ENCODE assay signal across 10 cellular contexts in genomic region chr20:1265226-1265915, GRCh38. TPM values are rescaled to one million over a fixed set of nuclear protein-coding genes. Genes with fewer than 3 reads are reported as not detected.
DNase-seq lines count a peak whose midpoint lies in the region; ATAC-seq, FAIRE-seq and TF ChIP-seq lines count a peak whose summit lies in the region.
"Had no signal": no experiment of that assay in that cellular context is flagged by ENCODE, and none has a peak within 500 bp of the region (broad histone marks: within the 10 kb centered on the region; RNA-seq: fewer than 3 reads in every experiment).

No MANE protein-coding gene starts in this region.

- peaks cover 0 to 9% of the 10 kb centered on the region in 2 donors for H3K4me1 ChIP-seq in kidney (ENCODE audit: control insufficient read depth in 1 of 2, insufficient read depth in 1 of 2, low read depth in 1 of 2, low read length in 2 of 2)
- peaks cover 0 to 18% (median 12%) of the 10 kb centered on the region in 4 donors for H3K4me1 ChIP-seq in tibial artery

- H3K9ac ChIP-seq in kidney (ENCODE audit: low read length in 2 of 2), result peak overlapping the region in 1 of 2 donors; percentile 60

- H3K9me3 ChIP-seq in kidney (ENCODE audit: control insufficient read depth in 1 of 2, low read length in 2 of 2), result no peaks in the 10 kb centered on the region
- H3K9me3 ChIP-seq in tibial artery, result no peaks in the 10 kb centered on the region

- H3K4me3 ChIP-seq in kidney (ENCODE audit: low read length in 2 of 2) (peak overlapping the region; percentile 52 to 62), tibial artery (peak overlapping the region; percentile 91 to 92)

- H3K27me3 ChIP-seq in tibial artery, result peaks cover 0 to 3% of the 10 kb centered on the region in 2 donors

- DNase-seq in activated naive CD4-positive, alpha-beta T cell treated with anti-CD3 and anti-CD28 coated beads, Interleukin-2, amount 10 ng/mL, durations not matched to agents 7 days and 5 days, result no peak
- no peak for DNase-seq in activated naive CD4-positive, alpha-beta T cell treated with anti-CD3 and anti-CD28 coated beads, Interleukin-2, amount 50 U/mL, for 16 hours
- no peak for DNase-seq in activated naive CD8-positive, alpha-beta T cell treated with anti-CD3 and anti-CD28 coated beads, Interleukin-2, amount 10 ng/mL, durations not matched to agents 7 days and 5 days
- DNase-seq in kidney (no peak), tibial artery (no peak), NCI-H2081 (lab: John Stamatoyannopoulos, UW) (no peak)
- no peak for DNase-seq in stimulated activated naive CD4-positive, alpha-beta T cell treated with Interleukin-2 at 50 U/mL for 16 hours (lab: John Stamatoyannopoulos, UW)

- H3K4me1 Mint-ChIP-seq in activated naive CD4-positive, alpha-beta T cell treated with anti-CD3 and anti-CD28 coated beads, Interleukin-2, amount 10 ng/mL, durations not matched to agents 7 days and 5 days, result peaks cover 36% of the 10 kb centered on the region
- H3K4me1 Mint-ChIP-seq in activated naive CD8-positive, alpha-beta T cell treated with anti-CD3 and anti-CD28 coated beads, Interleukin-2, amount 10 ng/mL, durations not matched to agents 7 days and 5 days, result peaks cover 21% of the 10 kb centered on the region

- POLR2A ChIA-PET in activated naive CD8-positive, alpha-beta T cell treated with anti-CD3 and anti-CD28 coated beads, Interleukin-2, amount 10 ng/mL, durations not matched to agents 7 days and 5 days (lab: Charles Lee), result interaction anchor here (1.1 to 1.8 kb wide), 5 partner anchors 21 to 160 kb away, joined by 4 to 10 read pairs (median 6); partner anchors contain the start of gene RAD21L1

- no peak for FAIRE-seq in kidney (lab: Jason Lieb, UNC)
- FAIRE-seq: D721Med had no signal

- peaks cover 9% of the 10 kb centered on the region for H3K27me3 Mint-ChIP-seq in activated naive CD4-positive, alpha-beta T cell treated with anti-CD3 and anti-CD28 coated beads, Interleukin-2, amount 10 ng/mL, durations not matched to agents 7 days and 5 days
- H3K27me3 Mint-ChIP-seq in activated naive CD8-positive, alpha-beta T cell treated with anti-CD3 and anti-CD28 coated beads, Interleukin-2, amount 10 ng/mL, durations not matched to agents 7 days and 5 days, result peaks cover 7% of the 10 kb centered on the region

- TF ChIP-seq CTCF in kidney (IDR thresholded peaks at IDR 0.05; ENCODE audit: borderline replicate concordance, extremely low read depth, insufficient read depth) (no peak), tibial artery (IDR thresholded peaks at IDR 0.05) (no peak)

- H3K36me3 ChIP-seq in kidney (ENCODE audit: control insufficient read depth in 1 of 2, insufficient read depth in 2 of 2, low read length in 2 of 2) (no peaks in the 10 kb centered on the region), tibial artery (no peaks in the 10 kb centered on the region)

- H3K36me3 Mint-ChIP-seq in activated naive CD4-positive, alpha-beta T cell treated with anti-CD3 and anti-CD28 coated beads, Interleukin-2, amount 10 ng/mL, durations not matched to agents 7 days and 5 days, result peaks cover 11% of the 10 kb centered on the region
- H3K36me3 Mint-ChIP-seq in activated naive CD8-positive, alpha-beta T cell treated with anti-CD3 and anti-CD28 coated beads, Interleukin-2, amount 10 ng/mL, durations not matched to agents 7 days and 5 days, result peaks cover 4% of the 10 kb centered on the region

- ATAC-seq in activated naive CD8-positive, alpha-beta T cell treated with anti-CD3 and anti-CD28 coated beads, Interleukin-2, amount 10 ng/mL, durations not matched to agents 7 days and 5 days (ENCODE audit: low read depth), result no peak
- ATAC-seq in HG02798 (IDR thresholded peaks at IDR 0.05; ENCODE audit: poor library complexity, unreplicated experiment), result no peak

- H3K27ac ChIP-seq in kidney (ENCODE audit: low read depth in 2 of 2, low read length in 2 of 2), result no peak overlapping the region
- peak overlapping the region; percentile 59 to 67 for H3K27ac ChIP-seq in tibial artery

- CTCF ChIA-PET in activated naive CD4-positive, alpha-beta T cell treated with anti-CD3 and anti-CD28 coated beads, Interleukin-2, amount 10 ng/mL, durations not matched to agents 7 days and 5 days (lab: Charles Lee), result interaction anchor here (0.6 to 1.7 kb wide), 3 partner anchors 10 to 727 kb away, joined by 3 to 6 read pairs (median 3); no protein-coding TSS in a partner anchor

- H3K9me3 Mint-ChIP-seq in activated naive CD4-positive, alpha-beta T cell treated with anti-CD3 and anti-CD28 coated beads, Interleukin-2, amount 10 ng/mL, durations not matched to agents 7 days and 5 days, result peaks cover 6% of the 10 kb centered on the region
- H3K9me3 Mint-ChIP-seq in activated naive CD8-positive, alpha-beta T cell treated with anti-CD3 and anti-CD28 coated beads, Interleukin-2, amount 10 ng/mL, durations not matched to agents 7 days and 5 days, result peaks cover 3% of the 10 kb centered on the region

- peak overlapping the region; percentile 79 for H3K4me3 Mint-ChIP-seq in activated naive CD4-positive, alpha-beta T cell treated with anti-CD3 and anti-CD28 coated beads, Interleukin-2, amount 10 ng/mL, durations not matched to agents 7 days and 5 days
- H3K4me3 Mint-ChIP-seq in activated naive CD8-positive, alpha-beta T cell treated with anti-CD3 and anti-CD28 coated beads, Interleukin-2, amount 10 ng/mL, durations not matched to agents 7 days and 5 days, result peak overlapping the region; percentile 84

- intact Hi-C loops in kidney (cut with DNase I) (no loop called here), tibial artery (cut with DNase I; ENCODE audit: low total_unique reads) (no loop called here)

- H3K27ac Mint-ChIP-seq in activated naive CD4-positive, alpha-beta T cell treated with anti-CD3 and anti-CD28 coated beads, Interleukin-2, amount 10 ng/mL, durations not matched to agents 7 days and 5 days, result peak overlapping the region; percentile 81
- H3K27ac Mint-ChIP-seq in activated naive CD8-positive, alpha-beta T cell treated with anti-CD3 and anti-CD28 coated beads, Interleukin-2, amount 10 ng/mL, durations not matched to agents 7 days and 5 days, result peak overlapping the region; percentile 86

RNA-seq across cellular contexts. Expression of gene SNPH, which starts 0.7 kb away (rescaled TPM):
- 1 to 10 TPM; 8.8 to 9.7 TPM for total RNA-seq in activated naive CD8-positive, alpha-beta T cell treated with anti-CD3 and anti-CD28 coated beads, Interleukin-2, amount 10 ng/mL, durations not matched to agents 7 days and 5 days
- total RNA-seq in kidney, result 3.1 TPM
- polyA plus RNA-seq in kidney (ENCODE audit: insufficient read depth, low read depth, low replicate concordance), result 3.1 TPM

RNA-seq across cellular contexts. Expression of gene RAD21L1, which starts 39.5 kb away (rescaled TPM):
- under 1 TPM in 1 of 2 experiments, not detected in 1; 0.48 TPM for total RNA-seq in activated naive CD8-positive, alpha-beta T cell treated with anti-CD3 and anti-CD28 coated beads, Interleukin-2, amount 10 ng/mL, durations not matched to agents 7 days and 5 days
- total RNA-seq in kidney, result not detected
- not detected for polyA plus RNA-seq in kidney (ENCODE audit: insufficient read depth, low read depth, low replicate concordance)
- total RNA-seq: esophagus mucosa had no signal

Comparison
In these comparisons a context has a peak if more than half of its experiments do, and no peak if none do; other contexts are left out.
1. H3K27ac ChIP-seq: peak in tibial artery (2 of 2); none in kidney (0 of 2).